In genomic region chr3:148723591-148723990, GRCh38 we compare ENCODE assay signal across 13 cellular contexts. TPM values are rescaled to one million over a fixed set of nuclear protein-coding genes. Genes with fewer than 3 reads are reported as not detected.
DNase-seq lines count a peak whose midpoint lies in the region; ATAC-seq, FAIRE-seq and TF ChIP-seq lines count a peak whose summit lies in the region.
"Had no signal": no experiment of that assay in that cellular context is flagged by ENCODE, and none has a peak within 500 bp of the region (broad histone marks: within the 10 kb centered on the region; RNA-seq: fewer than 3 reads in every experiment).

No MANE protein-coding gene starts in this region.

- ATAC-seq in HG03025 (IDR thresholded peaks at IDR 0.05; ENCODE audit: low FRiP score, unreplicated experiment) (peak; percentile 59), HG02973 (IDR thresholded peaks at IDR 0.05; ENCODE audit: unreplicated experiment) (no peak), GM21825 (IDR thresholded peaks at IDR 0.05; ENCODE audit: unreplicated experiment) (no peak)
- ATAC-seq in activated CD8-positive, alpha-beta memory T cell treated with anti-CD3 and anti-CD28 coated beads, Interleukin-2, amount 10 ng/mL, durations not matched to agents 7 days and 5 days: no peak

- H3K27me3 Mint-ChIP-seq in astrocyte (ENCODE audit: low read depth, unreplicated experiment): no peaks in the 10 kb centered on the region
- H3K27me3 Mint-ChIP-seq in activated CD8-positive, alpha-beta memory T cell treated with anti-CD3 and anti-CD28 coated beads, Interleukin-2, amount 10 ng/mL, durations not matched to agents 7 days and 5 days: no peaks in the 10 kb centered on the region

- CTCF ChIA-PET in AG04449 (lab: Yijun Ruan, JAX): interaction anchor here (1.1 to 7.7 kb wide), 4 partner anchors 9 to 345 kb away, joined by 4 to 118 read pairs (median 42); no protein-coding TSS in a partner anchor
- CTCF ChIA-PET in activated CD8-positive, alpha-beta memory T cell treated with anti-CD3 and anti-CD28 coated beads, Interleukin-2, amount 10 ng/mL, durations not matched to agents 7 days and 5 days (lab: Charles Lee): no interaction called here

- no peaks in the 10 kb centered on the region for H3K36me3 ChIP-seq in astrocyte (ENCODE audit: insufficient read depth, low read length)

- peaks cover 22% of the 10 kb centered on the region for H3K4me1 Mint-ChIP-seq in astrocyte (ENCODE audit: low read depth, unreplicated experiment)
- peaks cover 4% of the 10 kb centered on the region for H3K4me1 Mint-ChIP-seq in activated CD8-positive, alpha-beta memory T cell treated with anti-CD3 and anti-CD28 coated beads, Interleukin-2, amount 10 ng/mL, durations not matched to agents 7 days and 5 days

- no peaks in the 10 kb centered on the region for H4K20me1 ChIP-seq in astrocyte (ENCODE audit: insufficient read depth, low read length)

- H3K4me3 Mint-ChIP-seq in astrocyte (ENCODE audit: unreplicated experiment): no peak overlapping the region
- no peak overlapping the region for H3K4me3 Mint-ChIP-seq in activated CD8-positive, alpha-beta memory T cell treated with anti-CD3 and anti-CD28 coated beads, Interleukin-2, amount 10 ng/mL, durations not matched to agents 7 days and 5 days
- H3K4me3 Mint-ChIP-seq: brain had no signal

- H3K4me1 ChIP-seq in astrocyte (ENCODE audit: insufficient read depth, low read length): no peaks in the 10 kb centered on the region

- peak; percentile 94 for FAIRE-seq in astrocyte (lab: Jason Lieb, UNC)
- FAIRE-seq: small intestine had no signal

- H3K79me2 ChIP-seq in astrocyte (ENCODE audit: insufficient read depth, low read length): no peaks in the 10 kb centered on the region

- H3K36me3 Mint-ChIP-seq in astrocyte (ENCODE audit: low read depth, unreplicated experiment): no peaks in the 10 kb centered on the region
- H3K36me3 Mint-ChIP-seq in activated CD8-positive, alpha-beta memory T cell treated with anti-CD3 and anti-CD28 coated beads, Interleukin-2, amount 10 ng/mL, durations not matched to agents 7 days and 5 days: no peaks in the 10 kb centered on the region
- H3K36me3 Mint-ChIP-seq: brain had no signal

- no peaks in the 10 kb centered on the region for H3K27me3 ChIP-seq in astrocyte (ENCODE audit: insufficient read depth, low read length)

- no peaks in the 10 kb centered on the region for H3K9me3 Mint-ChIP-seq in astrocyte (ENCODE audit: unreplicated experiment)
- no peaks in the 10 kb centered on the region for H3K9me3 Mint-ChIP-seq in activated CD8-positive, alpha-beta memory T cell treated with anti-CD3 and anti-CD28 coated beads, Interleukin-2, amount 10 ng/mL, durations not matched to agents 7 days and 5 days (ENCODE audit: low read depth)
- H3K9me3 Mint-ChIP-seq: brain had no signal

- TF ChIP-seq CTCF in AG04449 (IDR thresholded peaks at IDR 0.05; ENCODE audit: insufficient read depth, low read length, missing control alignments) (no peak), astrocyte (IDR thresholded peaks at IDR 0.05; ENCODE audit: insufficient read depth, low read depth, low read length) (no peak)

- DNase-seq in AG04449 (ENCODE audit: low read depth, low spot score) (peak; percentile 52), astrocyte (ENCODE audit: low read depth) (peak; percentile 91), kidney glomerular epithelial cell (lab: John Stamatoyannopoulos, UW) (peak; percentile 69), NCI-H526 treated with DMSO at 0.1 percent for 48 hours (lab: John Stamatoyannopoulos, UW) (no peak)
- no peak for DNase-seq in activated CD8-positive, alpha-beta memory T cell treated with anti-CD3 and anti-CD28 coated beads, Interleukin-2, amount 10 ng/mL, durations not matched to agents 7 days and 5 days
- DNase-seq: activated T-cell treated with anti-CD3 and anti-CD28 coated beads, Interleukin-2, amount 50 U/mL, for 48 hours; NCI-H1436 treated with DMSO at 0.1 percent for 48 hours; NCI-H82; small intestine had no signal

- peak overlapping the region; percentile 50 for H3K27ac ChIP-seq in astrocyte (ENCODE audit: low read depth, low read length)

- peak overlapping the region; percentile 48 for H2AFZ ChIP-seq in astrocyte (ENCODE audit: low read depth, low read length)

- H3K9ac ChIP-seq in astrocyte (ENCODE audit: low read length): peak overlapping the region; percentile 7

- H3K4me3 ChIP-seq in AG04449 (ENCODE audit: low read depth, low read length) (no peak overlapping the region), astrocyte (ENCODE audit: insufficient read depth, low read depth, low read length) (no peak overlapping the region)

- no peaks in the 10 kb centered on the region for H3K9me3 ChIP-seq in astrocyte (ENCODE audit: insufficient read depth, low read depth, low read length)

- POLR2A ChIA-PET in AG04449 (lab: Yijun Ruan, JAX): interaction anchor here (0.6 to 1.1 kb wide), 2 partner anchors 26 to 73 kb away, joined by 3 to 4 read pairs; partner anchors contain the start of gene AGTR1

- peak overlapping the region; percentile 70 for H3K4me2 ChIP-seq in astrocyte (ENCODE audit: low read length)

- peak overlapping the region; percentile 90 for H3K27ac Mint-ChIP-seq in astrocyte (ENCODE audit: unreplicated experiment)
- H3K27ac Mint-ChIP-seq in activated CD8-positive, alpha-beta memory T cell treated with anti-CD3 and anti-CD28 coated beads, Interleukin-2, amount 10 ng/mL, durations not matched to agents 7 days and 5 days: no peak overlapping the region
- H3K27ac Mint-ChIP-seq: brain had no signal

RNA-seq across cellular contexts. Expression of gene AGTR1, which starts 25.9 kb away (rescaled TPM):
- total RNA-seq in astrocyte: 0.61 and 0.91 TPM in 2 replicates
- total RNA-seq in activated CD8-positive, alpha-beta memory T cell treated with anti-CD3 and anti-CD28 coated beads, Interleukin-2, amount 10 ng/mL, durations not matched to agents 7 days and 5 days: not detected

Comparison
In these comparisons a context has a peak if more than half of its experiments do, and no peak if none do; other contexts are left out.
1. DNase-seq: peak in AG04449 (single experiment), astrocyte (single experiment) and kidney glomerular epithelial cell (single experiment); none in NCI-H526 treated with DMSO at 0.1 percent for 48 hours (single experiment) and activated CD8-positive, alpha-beta memory T cell treated with anti-CD3 and anti-CD28 coated beads, Interleukin-2, amount 10 ng/mL, durations not matched to agents 7 days and 5 days (single experiment).